Comparison of ENCODE assay signal across 9 cellular contexts in the genomic region with DNA sequence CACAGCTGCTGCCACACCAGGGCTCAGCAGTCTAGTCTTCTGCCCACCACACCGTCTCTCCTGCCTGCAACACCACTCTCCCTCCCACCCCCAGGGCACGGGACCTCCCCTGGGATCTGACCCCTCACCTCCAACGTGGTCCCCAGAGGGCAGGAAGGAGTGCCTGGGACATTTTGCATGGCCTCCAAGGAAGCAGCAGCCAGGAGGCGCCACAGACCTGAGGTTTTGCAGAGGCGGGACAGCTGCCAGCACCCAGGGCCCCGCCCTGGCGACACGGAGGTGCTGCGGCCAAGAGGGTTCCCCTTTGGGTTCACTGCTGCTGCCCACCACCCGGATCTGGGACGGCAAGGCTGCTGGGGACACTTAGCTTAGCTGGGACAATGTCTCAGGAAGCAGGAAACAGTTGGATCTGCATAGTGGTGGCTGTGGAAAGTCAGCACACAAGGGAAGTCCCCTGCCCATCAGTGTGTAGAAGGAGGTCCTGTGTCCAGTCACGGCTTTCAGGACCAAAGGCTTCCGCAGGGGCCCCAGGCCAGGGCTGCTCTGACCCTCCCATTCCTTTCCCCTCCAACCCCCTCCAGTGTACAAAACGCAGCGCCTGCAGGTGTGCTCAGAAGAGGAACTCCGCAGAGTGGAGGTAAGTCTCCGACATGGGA. TPM values are rescaled to one million over a fixed set of nuclear protein-coding genes. Genes with fewer than 3 reads are reported as not detected.
DNase-seq lines count a peak whose midpoint lies in the region; ATAC-seq and TF ChIP-seq lines count a peak whose summit lies in the region.
"Had no signal": no experiment of that assay in that cellular context is flagged by ENCODE, and none has a peak within 500 bp of the region (broad histone marks: within the 10 kb centered on the region; RNA-seq: fewer than 3 reads in every experiment).

No MANE protein-coding gene starts in this region.

- peak; percentile 36; the same call in 1 of the 2 replicates for TF ChIP-seq CTCF in HEK293 (tag by site-specific recombination; IDR thresholded peaks at IDR 0.05)
- TF ChIP-seq CTCF in activated CD8-positive, alpha-beta T cell treated with anti-CD3 and anti-CD28 coated beads for 36 hours (IDR thresholded peaks at IDR 0.05), result peak; percentile 43

- ATAC-seq in activated CD8-positive, alpha-beta T cell treated with anti-CD3 and anti-CD28 coated beads for 36 hours, result peak; percentile 86
- ATAC-seq in memory B cell (ENCODE audit: low read depth), result peak; percentile 46
- ATAC-seq in GM18907 (IDR thresholded peaks at IDR 0.05; ENCODE audit: unreplicated experiment), result no peak
- no peak for ATAC-seq in HG02885 (IDR thresholded peaks at IDR 0.05; ENCODE audit: poor library complexity, unreplicated experiment)

- no peaks in the 10 kb centered on the region for H3K9me3 Mint-ChIP-seq in activated CD8-positive, alpha-beta T cell treated with anti-CD3 and anti-CD28 coated beads for 36 hours
- no peaks in the 10 kb centered on the region for H3K9me3 Mint-ChIP-seq in memory B cell

- no peak overlapping the region for H3K27ac Mint-ChIP-seq in activated CD8-positive, alpha-beta T cell treated with anti-CD3 and anti-CD28 coated beads for 36 hours
- H3K27ac Mint-ChIP-seq in memory B cell, result no peak overlapping the region

- no peaks in the 10 kb centered on the region for H3K36me3 Mint-ChIP-seq in activated CD8-positive, alpha-beta T cell treated with anti-CD3 and anti-CD28 coated beads for 36 hours (ENCODE audit: low read depth)
- no peaks in the 10 kb centered on the region for H3K36me3 Mint-ChIP-seq in memory B cell

- no peaks in the 10 kb centered on the region for H3K36me3 ChIP-seq in HEK293 (ENCODE audit: control insufficient read depth in 2 of 2, insufficient read depth in 1 of 2, low read length in 2 of 2)
- H3K36me3 ChIP-seq: adrenal gland had no signal

- DNase-seq in AG20443 (ENCODE audit: low spot score), result peak; percentile 22
- peak; percentile 81 for DNase-seq in activated CD8-positive, alpha-beta T cell treated with anti-CD3 and anti-CD28 coated beads for 36 hours
- no peak for DNase-seq in memory B cell (ENCODE audit: low spot score in 2 of 2)
- DNase-seq in mucosa of gallbladder (ENCODE audit: low spot score), result no peak
- DNase-seq in NCI-H187 (lab: John Stamatoyannopoulos, UW), result no peak

- no peak overlapping the region for H3K4me3 Mint-ChIP-seq in activated CD8-positive, alpha-beta T cell treated with anti-CD3 and anti-CD28 coated beads for 36 hours
- H3K4me3 Mint-ChIP-seq in memory B cell, result no peak overlapping the region

- intact Hi-C loops in activated CD8-positive, alpha-beta T cell treated with anti-CD3 and anti-CD28 coated beads for 36 hours (cut with micrococcal nuclease), result no loop called here

- no peaks in the 10 kb centered on the region for H3K4me1 ChIP-seq in HEK293 (ENCODE audit: control insufficient read depth, insufficient read depth, low read length)
- H3K4me1 ChIP-seq: adrenal gland had no signal

- H3K4me1 Mint-ChIP-seq in activated CD8-positive, alpha-beta T cell treated with anti-CD3 and anti-CD28 coated beads for 36 hours (ENCODE audit: low read depth), result peaks cover 8% of the 10 kb centered on the region
- peaks cover 5% of the 10 kb centered on the region for H3K4me1 Mint-ChIP-seq in memory B cell

- CTCF ChIA-PET in HEK293 (lab: Yijun Ruan, JAX), result interaction anchor here (0.6 to 1.1 kb wide), 2 partner anchors 79 to 93 kb away, joined by 3 read pairs; no protein-coding TSS in a partner anchor
- CTCF ChIA-PET in activated CD8-positive, alpha-beta T cell treated with anti-CD3 and anti-CD28 coated beads for 36 hours (lab: Charles Lee), result interaction anchor here (0.6 to 1.8 kb wide), 7 partner anchors 10 to 115 kb away, joined by 3 to 5 read pairs (median 4); no protein-coding TSS in a partner anchor

- H3K9me3 ChIP-seq in HEK293 (ENCODE audit: control insufficient read depth, insufficient read depth, low read depth, low read length), result no peaks in the 10 kb centered on the region
- H3K9me3 ChIP-seq: adrenal gland had no signal

- no peak overlapping the region for H3K4me3 ChIP-seq in HEK293 (ENCODE audit: low read depth, low read length)
- H3K4me3 ChIP-seq: adrenal gland had no signal

- POLR2A ChIA-PET in HEK293 (lab: Yijun Ruan, JAX), result interaction anchor here (0.6 kb wide), 1 partner anchor 10 kb away, joined by 3 read pairs; no protein-coding TSS in a partner anchor
- POLR2A ChIA-PET in activated CD8-positive, alpha-beta T cell treated with anti-CD3 and anti-CD28 coated beads for 36 hours (lab: Charles Lee), result interaction anchor here (0.6 kb wide), 1 partner anchor 80 kb away, joined by 3 read pairs; no protein-coding TSS in a partner anchor

- no peak overlapping the region for H3K27ac ChIP-seq in HEK293 (ENCODE audit: extremely low read depth, low read depth, low read length)
- H3K27ac ChIP-seq: adrenal gland had no signal

- H3K27me3 Mint-ChIP-seq in activated CD8-positive, alpha-beta T cell treated with anti-CD3 and anti-CD28 coated beads for 36 hours, result peaks cover 53% of the 10 kb centered on the region
- H3K27me3 Mint-ChIP-seq in memory B cell, result peaks cover 25% of the 10 kb centered on the region

TF ChIP-seq in HEK293, 187 proteins besides CTCF, POLR2A, EP300 and RAD21 (continues in another document):
- peak; percentile 18; the same call in 1 of the 2 replicates for TF ChIP-seq ZBTB17 (tag by site-specific recombination; IDR thresholded peaks at IDR 0.05)
- peak; percentile 52; the same call in 1 of the 2 replicates for TF ChIP-seq ZNF423 (tag by site-specific recombination; IDR thresholded peaks at IDR 0.05)
- TF ChIP-seq, protein P1, sequence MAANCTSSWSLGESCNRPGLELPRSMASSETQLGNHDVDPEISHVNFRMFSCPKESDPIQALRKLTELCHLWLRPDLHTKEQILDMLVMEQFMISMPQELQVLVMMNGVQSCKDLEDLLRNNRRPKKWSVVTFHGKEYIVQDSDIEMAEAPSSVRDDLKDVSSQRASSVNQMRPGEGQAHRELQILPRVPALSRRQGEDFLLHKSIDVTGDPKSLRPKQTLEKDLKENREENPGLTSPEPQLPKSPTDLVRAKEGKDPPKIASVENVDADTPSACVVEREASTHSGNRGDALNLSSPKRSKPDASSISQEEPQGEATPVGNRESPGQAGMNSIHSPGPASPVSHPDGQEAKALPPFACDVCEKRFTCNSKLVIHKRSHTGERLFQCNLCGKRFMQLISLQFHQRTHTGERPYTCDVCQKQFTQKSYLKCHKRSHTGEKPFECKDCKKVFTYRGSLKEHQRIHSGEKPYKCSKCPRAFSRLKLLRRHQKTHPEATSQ (tag by site-specific recombination; IDR thresholded peaks at IDR 0.05), result no peak
- TF ChIP-seq, protein P2, sequence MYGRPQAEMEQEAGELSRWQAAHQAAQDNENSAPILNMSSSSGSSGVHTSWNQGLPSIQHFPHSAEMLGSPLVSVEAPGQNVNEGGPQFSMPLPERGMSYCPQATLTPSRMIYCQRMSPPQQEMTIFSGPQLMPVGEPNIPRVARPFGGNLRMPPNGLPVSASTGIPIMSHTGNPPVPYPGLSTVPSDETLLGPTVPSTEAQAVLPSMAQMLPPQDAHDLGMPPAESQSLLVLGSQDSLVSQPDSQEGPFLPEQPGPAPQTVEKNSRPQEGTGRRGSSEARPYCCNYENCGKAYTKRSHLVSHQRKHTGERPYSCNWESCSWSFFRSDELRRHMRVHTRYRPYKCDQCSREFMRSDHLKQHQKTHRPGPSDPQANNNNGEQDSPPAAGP (tag by site-specific recombination; IDR thresholded peaks at IDR 0.05), result no peak
- TF ChIP-seq, protein P3, sequence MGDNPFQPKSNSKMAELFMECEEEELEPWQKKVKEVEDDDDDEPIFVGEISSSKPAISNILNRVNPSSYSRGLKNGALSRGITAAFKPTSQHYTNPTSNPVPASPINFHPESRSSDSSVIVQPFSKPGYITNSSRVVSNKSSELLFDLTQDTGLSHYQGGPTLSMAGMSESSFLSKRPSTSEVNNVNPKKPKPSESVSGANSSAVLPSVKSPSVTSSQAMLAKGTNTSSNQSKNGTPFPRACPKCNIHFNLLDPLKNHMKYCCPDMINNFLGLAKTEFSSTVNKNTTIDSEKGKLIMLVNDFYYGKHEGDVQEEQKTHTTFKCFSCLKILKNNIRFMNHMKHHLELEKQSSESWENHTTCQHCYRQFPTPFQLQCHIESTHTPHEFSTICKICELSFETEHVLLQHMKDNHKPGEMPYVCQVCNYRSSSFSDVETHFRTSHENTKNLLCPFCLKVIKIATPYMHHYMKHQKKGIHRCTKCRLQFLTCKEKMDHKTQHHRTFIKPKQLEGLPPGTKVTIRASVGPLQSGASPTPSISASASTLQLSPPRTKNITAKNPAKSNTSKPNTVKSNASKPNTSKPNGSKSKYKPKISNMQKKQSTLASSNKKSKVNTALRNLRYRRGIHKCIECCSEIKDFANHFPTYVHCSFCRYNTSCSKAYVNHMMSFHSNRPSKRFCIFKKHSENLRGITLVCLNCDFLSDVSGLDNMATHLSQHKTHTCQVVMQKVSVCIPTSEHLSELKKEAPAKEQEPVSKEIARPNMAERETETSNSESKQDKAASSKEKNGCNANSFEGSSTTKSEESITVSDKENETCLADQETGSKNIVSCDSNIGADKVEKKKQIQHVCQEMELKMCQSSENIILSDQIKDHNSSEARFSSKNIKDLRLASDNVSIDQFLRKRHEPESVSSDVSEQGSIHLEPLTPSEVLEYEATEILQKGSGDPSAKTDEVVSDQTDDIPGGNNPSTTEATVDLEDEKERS (tag by site-specific recombination; IDR thresholded peaks at IDR 0.05), result no peak
- no peak for TF ChIP-seq ZNF785 (tag by site-specific recombination; IDR thresholded peaks at IDR 0.05)
- TF ChIP-seq ZNF391 (tag by site-specific recombination; IDR thresholded peaks at IDR 0.05; ENCODE audit: borderline replicate concordance, low read depth), result no peak
- TF ChIP-seq, protein P4, sequence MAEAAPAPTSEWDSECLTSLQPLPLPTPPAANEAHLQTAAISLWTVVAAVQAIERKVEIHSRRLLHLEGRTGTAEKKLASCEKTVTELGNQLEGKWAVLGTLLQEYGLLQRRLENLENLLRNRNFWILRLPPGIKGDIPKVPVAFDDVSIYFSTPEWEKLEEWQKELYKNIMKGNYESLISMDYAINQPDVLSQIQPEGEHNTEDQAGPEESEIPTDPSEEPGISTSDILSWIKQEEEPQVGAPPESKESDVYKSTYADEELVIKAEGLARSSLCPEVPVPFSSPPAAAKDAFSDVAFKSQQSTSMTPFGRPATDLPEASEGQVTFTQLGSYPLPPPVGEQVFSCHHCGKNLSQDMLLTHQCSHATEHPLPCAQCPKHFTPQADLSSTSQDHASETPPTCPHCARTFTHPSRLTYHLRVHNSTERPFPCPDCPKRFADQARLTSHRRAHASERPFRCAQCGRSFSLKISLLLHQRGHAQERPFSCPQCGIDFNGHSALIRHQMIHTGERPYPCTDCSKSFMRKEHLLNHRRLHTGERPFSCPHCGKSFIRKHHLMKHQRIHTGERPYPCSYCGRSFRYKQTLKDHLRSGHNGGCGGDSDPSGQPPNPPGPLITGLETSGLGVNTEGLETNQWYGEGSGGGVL (tag by site-specific recombination; IDR thresholded peaks at IDR 0.05), result no peak

RNA-seq across cellular contexts. Expression of a gene that starts 13.8 kb away (rescaled TPM):
- total RNA-seq in activated CD8-positive, alpha-beta T cell treated with anti-CD3 and anti-CD28 coated beads for 36 hours, result not detected
- not detected for total RNA-seq in mucosa of gallbladder
- total RNA-seq: adrenal gland had no signal

Comparison
In these comparisons a context has a peak if more than half of its experiments do, and no peak if none do; other contexts are left out.
1. DNase-seq: peak in AG20443 (single experiment) and activated CD8-positive, alpha-beta T cell treated with anti-CD3 and anti-CD28 coated beads for 36 hours (single experiment); none in memory B cell (0 of 2), mucosa of gallbladder (single experiment) and NCI-H187 (0 of 2).
2. ATAC-seq: peak in activated CD8-positive, alpha-beta T cell treated with anti-CD3 and anti-CD28 coated beads for 36 hours (single experiment) and memory B cell (single experiment); none in GM18907 (single experiment) and HG02885 (single experiment).